Comparison of ENCODE assay signal across 27 cellular contexts in the genomic region with DNA sequence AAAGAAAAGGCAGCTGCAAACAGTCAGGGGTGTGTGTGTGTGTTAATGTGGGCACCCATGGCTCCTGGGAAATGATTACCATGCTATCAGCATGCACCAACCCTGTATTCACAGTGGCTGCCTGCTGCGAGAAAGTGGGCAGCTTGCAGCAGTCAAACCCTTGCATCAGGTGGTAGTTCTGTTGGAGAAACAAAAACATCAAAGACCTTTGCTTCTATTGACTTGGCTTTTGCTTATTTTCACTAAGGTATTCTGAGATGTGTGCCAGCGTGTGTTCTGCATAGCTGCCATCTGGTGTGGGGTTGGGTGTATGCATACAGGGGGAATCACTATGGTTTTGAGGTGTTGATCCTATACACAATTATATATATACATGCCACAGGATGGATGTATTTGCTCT.
"Had no signal": no experiment of that assay in that cellular context is flagged by ENCODE, and none has a peak within 500 bp of the region (broad histone marks: within the 10 kb centered on the region; RNA-seq: fewer than 3 reads in every experiment).

No MANE protein-coding gene starts in this region.

- H2AFZ ChIP-seq: parathyroid adenoma had no signal

- H3K4me2 ChIP-seq: neural progenitor cell had no signal

- H3K27ac ChIP-seq: lower lobe of right lung, neural progenitor cell, parathyroid adenoma, testis, uterus, WERI-Rb-1 had no signal

- H3K79me2 ChIP-seq: parathyroid adenoma had no signal

- H3K27me3 ChIP-seq: ascending aorta, neural progenitor cell, testis, uterus had no signal

- ATAC-seq: activated CD4-positive, CD25-positive, alpha-beta regulatory T cell treated with anti-CD3 and anti-CD28 coated beads, Interleukin-2, amount 50 U/mL, for 24 hours; effector memory CD8-positive, alpha-beta T cell; left colon; lower lobe of right lung; natural killer cell had no signal

- H3K9me3 ChIP-seq: ascending aorta, lower lobe of right lung, testis, uterus had no signal

- H3K9ac ChIP-seq: neural progenitor cell, parathyroid adenoma had no signal

- H3K4me1 ChIP-seq: lower lobe of right lung, parathyroid adenoma, testis had no signal

- DNase-seq: activated CD4-positive, alpha-beta T cell treated with anti-CD3 and anti-CD28 coated beads for 48 hours; activated CD4-positive, alpha-beta T cell treated with anti-CD3 and anti-CD28 coated beads, Interleukin-2, amount 50 U/mL, for 48 hours; activated CD8-positive, alpha-beta memory T cell treated with anti-CD3 and anti-CD28 coated beads for 24 hours; activated effector memory CD4-positive, alpha-beta T cell treated with anti-CD3 and anti-CD28 coated beads, Interleukin-2, amount 50 U/mL, for 16 hours; activated naive CD4-positive, alpha-beta T cell treated with anti-CD3 and anti-CD28 coated beads for 36 hours; activated naive CD8-positive, alpha-beta T cell treated with anti-CD3 and anti-CD28 coated beads for 36 hours; caudate nucleus; cortex of kidney; effector memory CD8-positive, alpha-beta T cell; erythroblast; head of caudate nucleus; hippocampal formation; left colon; lower lobe of right lung; mesendoderm; natural killer cell; occipital lobe; stimulated activated CD4-positive, alpha-beta T cell treated with anti-CD3 and anti-CD28 coated beads, Interleukin-2, amount 100 ng/mL, for 48 hours; stimulated activated naive CD4-positive, alpha-beta T cell treated with Interleukin-2 at 50 U/mL for 16 hours; T-helper 9 cell; testis; uterus; WERI-Rb-1 had no signal

- H3K4me3 ChIP-seq: ascending aorta, lower lobe of right lung, neural progenitor cell, testis, uterus had no signal

- H3K36me3 ChIP-seq: ascending aorta, lower lobe of right lung, neural progenitor cell, uterus, WERI-Rb-1 had no signal
